In genomic region chr7:21383217-21383832, GRCh38 we compare ENCODE assay signal across 1 cellular context.
TF ChIP-seq lines count a peak whose summit lies in the region.

No MANE protein-coding gene starts in this region.

TF ChIP-seq in GM23338, 12 proteins besides CTCF, POLR2A, EP300 and RAD21 (continued from another document):
- TF ChIP-seq ZNF462 (CRISPR knock-in tag; IDR thresholded peaks at IDR 0.05): no peak
- no peak for TF ChIP-seq REST (IDR thresholded peaks at IDR 0.05; ENCODE audit: unreplicated experiment)
- no peak for TF ChIP-seq ETS1 (IDR thresholded peaks at IDR 0.05)
- TF ChIP-seq ZNF114 (CRISPR knock-in tag; IDR thresholded peaks at IDR 0.05): no peak
- TF ChIP-seq ZNF331 (CRISPR knock-in tag; IDR thresholded peaks at IDR 0.05; ENCODE audit: low read depth): no peak
TF ChIP-seq in GM23338: peak in this region for 0.
